In the genomic region with DNA sequence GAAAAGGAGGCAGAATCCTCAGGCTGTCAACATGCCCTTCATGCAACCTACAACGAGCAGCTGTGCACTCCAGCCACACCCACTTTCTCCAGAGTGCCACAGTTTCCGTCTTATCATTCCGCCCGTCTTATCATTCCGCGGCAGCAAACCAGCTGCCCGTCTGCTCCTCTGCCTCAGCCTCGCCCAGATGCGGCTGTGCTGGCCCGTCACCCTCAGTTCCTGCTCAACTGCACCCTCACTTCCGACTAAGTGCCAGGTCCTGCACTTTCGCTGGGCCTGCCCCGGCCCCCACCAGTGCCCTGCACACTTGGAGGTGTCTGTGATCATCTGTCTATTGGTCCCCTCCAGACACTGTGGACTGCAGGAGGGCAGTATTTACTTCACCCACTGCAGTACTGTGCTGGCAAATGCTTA, we compare ENCODE assay signal across 1 cellular context.
TF ChIP-seq lines count a peak whose summit lies in the region.

No MANE protein-coding gene starts in this region.

TF ChIP-seq in K562, 482 proteins besides CTCF, POLR2A, EP300 and RAD21 (continued from another document and continues in another):
- no peak for TF ChIP-seq CHD7 (IDR thresholded peaks at IDR 0.05; ENCODE audit: low read depth, low read length)
- TF ChIP-seq RHOXF2B (CRISPR knock-in tag; conservative IDR thresholded peaks at IDR 0.05): no peak
- no peak; the same call in 1 of the 2 replicates for TF ChIP-seq E2F1 (CRISPR knock-in tag; IDR thresholded peaks at IDR 0.05)
- 0 out of 2 replicates have a peak, but pooled peaks have one; percentile 43 for TF ChIP-seq EZH2 (IDR thresholded peaks at IDR 0.05; ENCODE audit: borderline replicate concordance, low read depth, low read length)
- peak; percentile 68 for TF ChIP-seq L3MBTL2 (IDR thresholded peaks at IDR 0.05)
- peak; percentile 95 for TF ChIP-seq SOX6 (IDR thresholded peaks at IDR 0.05)
- TF ChIP-seq, protein P1, sequence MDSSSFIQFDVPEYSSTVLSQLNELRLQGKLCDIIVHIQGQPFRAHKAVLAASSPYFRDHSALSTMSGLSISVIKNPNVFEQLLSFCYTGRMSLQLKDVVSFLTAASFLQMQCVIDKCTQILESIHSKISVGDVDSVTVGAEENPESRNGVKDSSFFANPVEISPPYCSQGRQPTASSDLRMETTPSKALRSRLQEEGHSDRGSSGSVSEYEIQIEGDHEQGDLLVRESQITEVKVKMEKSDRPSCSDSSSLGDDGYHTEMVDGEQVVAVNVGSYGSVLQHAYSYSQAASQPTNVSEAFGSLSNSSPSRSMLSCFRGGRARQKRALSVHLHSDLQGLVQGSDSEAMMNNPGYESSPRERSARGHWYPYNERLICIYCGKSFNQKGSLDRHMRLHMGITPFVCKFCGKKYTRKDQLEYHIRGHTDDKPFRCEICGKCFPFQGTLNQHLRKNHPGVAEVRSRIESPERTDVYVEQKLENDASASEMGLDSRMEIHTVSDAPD (CRISPR knock-in tag; IDR thresholded peaks at IDR 0.05): no peak
- TF ChIP-seq RB1 (IDR thresholded peaks at IDR 0.05; ENCODE audit: low read depth): no peak
- peak in 1 of 2 experiments; percentile 99; a peak in 2 of 4 replicates for TF ChIP-seq HDAC1 (IDR thresholded peaks at IDR 0.05)
- TF ChIP-seq ZFP30 (CRISPR knock-in tag; IDR thresholded peaks at IDR 0.05; ENCODE audit: borderline replicate concordance): no peak
- TF ChIP-seq ZNF253 (CRISPR knock-in tag; conservative IDR thresholded peaks at IDR 0.05): no peak
- TF ChIP-seq, protein P2, sequence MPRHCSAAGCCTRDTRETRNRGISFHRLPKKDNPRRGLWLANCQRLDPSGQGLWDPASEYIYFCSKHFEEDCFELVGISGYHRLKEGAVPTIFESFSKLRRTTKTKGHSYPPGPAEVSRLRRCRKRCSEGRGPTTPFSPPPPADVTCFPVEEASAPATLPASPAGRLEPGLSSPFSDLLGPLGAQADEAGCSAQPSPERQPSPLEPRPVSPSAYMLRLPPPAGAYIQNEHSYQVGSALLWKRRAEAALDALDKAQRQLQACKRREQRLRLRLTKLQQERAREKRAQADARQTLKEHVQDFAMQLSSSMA (CRISPR knock-in tag; IDR thresholded peaks at IDR 0.05): no peak
- TF ChIP-seq KLF10 (CRISPR knock-in tag; IDR thresholded peaks at IDR 0.05): no peak
- TF ChIP-seq, protein P3, sequence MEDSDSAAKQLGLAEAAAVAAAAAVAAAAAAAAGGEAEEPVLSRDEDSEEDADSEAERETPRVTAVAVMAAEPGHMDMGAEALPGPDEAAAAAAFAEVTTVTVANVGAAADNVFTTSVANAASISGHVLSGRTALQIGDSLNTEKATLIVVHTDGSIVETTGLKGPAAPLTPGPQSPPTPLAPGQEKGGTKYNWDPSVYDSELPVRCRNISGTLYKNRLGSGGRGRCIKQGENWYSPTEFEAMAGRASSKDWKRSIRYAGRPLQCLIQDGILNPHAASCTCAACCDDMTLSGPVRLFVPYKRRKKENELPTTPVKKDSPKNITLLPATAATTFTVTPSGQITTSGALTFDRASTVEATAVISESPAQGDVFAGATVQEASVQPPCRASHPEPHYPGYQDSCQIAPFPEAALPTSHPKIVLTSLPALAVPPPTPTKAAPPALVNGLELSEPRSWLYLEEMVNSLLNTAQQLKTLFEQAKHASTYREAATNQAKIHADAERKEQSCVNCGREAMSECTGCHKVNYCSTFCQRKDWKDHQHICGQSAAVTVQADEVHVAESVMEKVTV (CRISPR knock-in tag; IDR thresholded peaks at IDR 0.05): no peak
- no peak for TF ChIP-seq NR3C1 (CRISPR knock-in tag; IDR thresholded peaks at IDR 0.05)
- no peak for TF ChIP-seq HINFP (tag; conservative IDR thresholded peaks at IDR 0.05; ENCODE audit: low read depth)
- no peak for TF ChIP-seq THRAP3 (IDR thresholded peaks at IDR 0.05; ENCODE audit: borderline replicate concordance)
- TF ChIP-seq NCOA1 (IDR thresholded peaks at IDR 0.05; ENCODE audit: low read depth): peak; percentile 93; the same call in 1 of the 2 replicates
- TF ChIP-seq, protein P4, sequence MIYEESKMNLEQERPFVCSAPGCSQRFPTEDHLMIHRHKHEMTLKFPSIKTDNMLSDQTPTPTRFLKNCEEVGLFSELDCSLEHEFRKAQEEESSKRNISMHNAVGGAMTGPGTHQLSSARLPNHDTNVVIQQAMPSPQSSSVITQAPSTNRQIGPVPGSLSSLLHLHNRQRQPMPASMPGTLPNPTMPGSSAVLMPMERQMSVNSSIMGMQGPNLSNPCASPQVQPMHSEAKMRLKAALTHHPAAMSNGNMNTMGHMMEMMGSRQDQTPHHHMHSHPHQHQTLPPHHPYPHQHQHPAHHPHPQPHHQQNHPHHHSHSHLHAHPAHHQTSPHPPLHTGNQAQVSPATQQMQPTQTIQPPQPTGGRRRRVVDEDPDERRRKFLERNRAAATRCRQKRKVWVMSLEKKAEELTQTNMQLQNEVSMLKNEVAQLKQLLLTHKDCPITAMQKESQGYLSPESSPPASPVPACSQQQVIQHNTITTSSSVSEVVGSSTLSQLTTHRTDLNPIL (CRISPR knock-in tag; IDR thresholded peaks at IDR 0.05): no peak
- no peak for TF ChIP-seq CBX8 (IDR thresholded peaks at IDR 0.05; ENCODE audit: borderline replicate concordance, extremely low read depth, low read depth, low read length, poor library complexity, severe bottlenecking)
- TF ChIP-seq ARHGAP35 (IDR thresholded peaks at IDR 0.05; ENCODE audit: partially characterized antibody): no peak
- no peak for TF ChIP-seq FIP1L1 (IDR thresholded peaks at IDR 0.05; ENCODE audit: low read depth, low read length, poor library complexity, severe bottlenecking)
- TF ChIP-seq GTF2E2 (tag; IDR thresholded peaks at IDR 0.05): no peak
- peak; percentile 98 for TF ChIP-seq NCOR1 (IDR thresholded peaks at IDR 0.05)
- no peak for TF ChIP-seq HNRNPUL1 (IDR thresholded peaks at IDR 0.05; ENCODE audit: low read length)
- TF ChIP-seq JUNB (CRISPR knock-in tag; conservative IDR thresholded peaks at IDR 0.05): no peak
- no peak for TF ChIP-seq YBX1 (IDR thresholded peaks at IDR 0.05)
- TF ChIP-seq NFXL1 (CRISPR knock-in tag; IDR thresholded peaks at IDR 0.05): no peak
- peak; percentile 97 for TF ChIP-seq HDAC2 (IDR thresholded peaks at IDR 0.05)
- TF ChIP-seq ZBTB17 (CRISPR knock-in tag; IDR thresholded peaks at IDR 0.05): peak; percentile 82; the same call in 1 of the 2 replicates
- TF ChIP-seq NRF1 (conservative IDR thresholded peaks at IDR 0.05 in 1 of 2, IDR thresholded peaks at IDR 0.05 in 1 of 2): peak; percentile 70 to 76
- no peak for TF ChIP-seq ZC3H4 (CRISPR knock-in tag; IDR thresholded peaks at IDR 0.05; ENCODE audit: borderline replicate concordance)
- no peak for TF ChIP-seq CTCFL (IDR thresholded peaks at IDR 0.05; ENCODE audit: borderline replicate concordance, insufficient read depth, low read depth, low read length, poor library complexity, severe bottlenecking)
